In genomic region chr6:30453508-30454206, GRCh38 we compare ENCODE assay signal across 8 cellular contexts. TPM values are rescaled to one million over a fixed set of nuclear protein-coding genes. Genes with fewer than 3 reads are reported as not detected.
DNase-seq lines count a peak whose midpoint lies in the region; TF ChIP-seq lines count a peak whose summit lies in the region.
"Not testable (repeated sequence)": the region's sequence is repeated elsewhere in the genome, so short reads cannot be mapped to it uniquely, and the experiment has no call there.

No MANE protein-coding gene starts in this region.

- H3K4me3 ChIP-seq in AG10803 (ENCODE audit: low read length); SK-N-MC: not testable (repeated sequence)

- H3K36me3 ChIP-seq in SK-N-MC (ENCODE audit: insufficient read depth, low read length), result not testable (repeated sequence)

- not testable (repeated sequence) for H3K9me3 ChIP-seq in SK-N-MC (ENCODE audit: low read depth, low read length)

- not testable (repeated sequence) for H3K27ac ChIP-seq in SK-N-MC

- TF ChIP-seq CTCF in AG10803 (conservative IDR thresholded peaks at IDR 0.05; ENCODE audit: low read length), result peak; percentile 58

- peak; percentile 55 for DNase-seq in AG10803 (ENCODE audit: low read depth)
- peak; percentile 51 for DNase-seq in GM19240 (ENCODE audit: insufficient read length, low spot score)
- DNase-seq in NCI-H1436 (lab: John Stamatoyannopoulos, UW), result peak; percentile 46
- DNase-seq in SK-N-MC (ENCODE audit: low read depth, low spot score), result peak; percentile 78
- DNase-seq in activated T-helper 1 cell treated with Interleukin-2 at 50 U/mL for 16 hours (ENCODE audit: low read depth), result peak; percentile 72
- peak; percentile 86 for DNase-seq in epidermal melanocyte (ENCODE audit: insufficient read length, low spot score)
- peak; percentile 87 to 88 for DNase-seq in lung microvascular endothelial cell (ENCODE audit: low read depth in 2 of 2)
- DNase-seq in stimulated activated CD4-positive, alpha-beta T cell treated with anti-CD3 and anti-CD28 coated beads, Interleukin-2, amount 100 ng/mL, for 4 hours (ENCODE audit: low read depth), result peak; percentile 76

- not testable (repeated sequence) for H3K9ac ChIP-seq in SK-N-MC (ENCODE audit: insufficient read length)

RNA-seq across cellular contexts. Expression of gene HLA-E, which starts 35.7 kb away (rescaled TPM):
- total RNA-seq in lung microvascular endothelial cell, result 440 and 959 TPM in 2 replicates
